In genomic region chr2:74079522-74080341, GRCh38 we compare ENCODE assay signal across 10 cellular contexts.
DNase-seq lines count a peak whose midpoint lies in the region; ATAC-seq and TF ChIP-seq lines count a peak whose summit lies in the region.
"Had no signal": no experiment of that assay in that cellular context is flagged by ENCODE, and none has a peak within 500 bp of the region (broad histone marks: within the 10 kb centered on the region; RNA-seq: fewer than 3 reads in every experiment).

No MANE protein-coding gene starts in this region.

- no peak for TF ChIP-seq CTCF in lower leg skin (IDR thresholded peaks at IDR 0.05)

- H3K36me3 Mint-ChIP-seq in CD4-positive, alpha-beta memory T cell: peaks cover 46 to 57% of the 10 kb centered on the region in 2 donors

- DNase-seq in hepatic stellate cell (ENCODE audit: low spot score): peak; percentile 70
- DNase-seq in A172 (ENCODE audit: low spot score): no peak
- no peak for DNase-seq in CD4-positive, alpha-beta memory T cell
- DNase-seq in lower leg skin (ENCODE audit: low spot score in 2 of 2): no peak
- DNase-seq in ecto neural progenitor cell (ENCODE audit: low spot score): no peak
- DNase-seq: DMS153 had no signal

- H3K9me3 ChIP-seq in CD4-positive, alpha-beta memory T cell (ENCODE audit: control insufficient read depth in 1 of 2, low read length in 2 of 2): no peaks in the 10 kb centered on the region

- POLR2A ChIA-PET in CD4-positive, alpha-beta memory T cell (lab: Charles Lee; ENCODE audit: partially characterized antibody): no interaction called here

- no peaks in the 10 kb centered on the region for H3K9me3 Mint-ChIP-seq in CD4-positive, alpha-beta memory T cell
- H3K9me3 Mint-ChIP-seq: T-helper 1 cell treated with Interleukin-12 subunit alpha and Interleukin-12 subunit beta and Interleukin-4 antibody, amounts not matched to agents 30 μg/mL and 1 μg/mL, for 36 hours had no signal

- CTCF ChIA-PET in CD4-positive, alpha-beta memory T cell (lab: Charles Lee; ENCODE audit: partially characterized antibody): interaction anchor here (1.2 to 1.5 kb wide), 3 partner anchors 9 to 256 kb away, joined by 3 read pairs; no protein-coding TSS in a partner anchor

- intact Hi-C loops in CD4-positive, alpha-beta memory T cell (cut with micrococcal nuclease): no loop called here
- intact Hi-C loops in lower leg skin (cut with DNase I; ENCODE audit: low total_unique reads): no loop called here

- H3K27ac ChIP-seq in CD4-positive, alpha-beta memory T cell (ENCODE audit: low read depth, low read length): no peak overlapping the region

- H3K4me1 Mint-ChIP-seq in CD4-positive, alpha-beta memory T cell: peaks cover 0 to 2% (median 0%) of the 10 kb centered on the region in 4 donors

- 82 to 86% methylated on average over 8 of the region's 8 CpGs for WGBS in lower leg skin, 2 donors

- H3K27me3 Mint-ChIP-seq in CD4-positive, alpha-beta memory T cell: no peaks in the 10 kb centered on the region

- no peak overlapping the region for H3K4me3 ChIP-seq in CD4-positive, alpha-beta memory T cell (ENCODE audit: low read length in 2 of 2)
- no peak overlapping the region for H3K4me3 ChIP-seq in lower leg skin (ENCODE audit: low read depth, poor library complexity, severe bottlenecking)

- H3K4me3 Mint-ChIP-seq in CD4-positive, alpha-beta memory T cell: no peak overlapping the region
- H3K4me3 Mint-ChIP-seq: T-helper 1 cell treated with Interleukin-12 subunit alpha and Interleukin-12 subunit beta and Interleukin-4 antibody, amounts not matched to agents 30 μg/mL and 1 μg/mL, for 36 hours had no signal

- peak; percentile 71 for ATAC-seq in GM18498 (IDR thresholded peaks at IDR 0.05; ENCODE audit: unreplicated experiment)
- ATAC-seq in GM21515 (IDR thresholded peaks at IDR 0.05; ENCODE audit: unreplicated experiment): peak; percentile 68
- peak; percentile 72 for ATAC-seq in HG03442 (IDR thresholded peaks at IDR 0.05; ENCODE audit: unreplicated experiment)

- H3K4me1 ChIP-seq in CD4-positive, alpha-beta memory T cell (ENCODE audit: insufficient read depth, low read length): no peaks in the 10 kb centered on the region

- H3K36me3 ChIP-seq in CD4-positive, alpha-beta memory T cell (ENCODE audit: insufficient read depth, low read length): peaks cover 42% of the 10 kb centered on the region

- no peaks in the 10 kb centered on the region for H3K27me3 ChIP-seq in CD4-positive, alpha-beta memory T cell (ENCODE audit: insufficient read depth, low read length)

- no peak for TF ChIP-seq POLR2A in lower leg skin (IDR thresholded peaks at IDR 0.05)

- H3K27ac Mint-ChIP-seq in CD4-positive, alpha-beta memory T cell: peak overlapping the region in 1 of 7 donors; percentile 64
- H3K27ac Mint-ChIP-seq: T-helper 1 cell treated with Interleukin-12 subunit alpha and Interleukin-12 subunit beta and Interleukin-4 antibody, amounts not matched to agents 30 μg/mL and 1 μg/mL, for 36 hours had no signal
